Comparison of ENCODE assay signal across 18 cellular contexts in the genomic region with DNA sequence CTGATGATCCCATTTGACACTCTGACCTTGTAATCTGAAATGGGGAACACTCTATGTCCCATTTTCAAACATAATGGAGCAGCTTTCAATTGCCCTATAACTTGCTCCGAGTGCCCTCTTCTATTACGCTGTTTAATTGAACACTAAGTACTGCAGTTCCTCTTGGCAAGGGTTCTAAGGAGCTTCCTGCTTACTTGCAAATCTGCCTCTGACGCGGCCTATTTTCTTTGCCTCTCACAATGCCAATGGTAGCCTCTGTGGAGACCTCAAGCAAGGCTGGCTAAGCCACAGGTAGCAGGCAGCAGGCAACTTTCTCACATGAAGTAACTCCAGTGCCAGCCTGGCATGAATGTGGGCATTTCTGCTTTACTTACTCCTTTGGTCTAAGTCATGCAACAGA.
DNase-seq lines count a peak whose midpoint lies in the region; ATAC-seq and TF ChIP-seq lines count a peak whose summit lies in the region.
"Had no signal": no experiment of that assay in that cellular context is flagged by ENCODE, and none has a peak within 500 bp of the region (broad histone marks: within the 10 kb centered on the region; RNA-seq: fewer than 3 reads in every experiment).

No MANE protein-coding gene starts in this region.

- no peaks in the 10 kb centered on the region for H3K9me3 ChIP-seq in CD4-positive, alpha-beta T cell (ENCODE audit: control insufficient read depth, low read length)
- H3K9me3 ChIP-seq: A549, BLaER1 had no signal

- H3K36me3 Mint-ChIP-seq in CD4-positive, alpha-beta T cell (ENCODE audit: low read depth), result no peaks in the 10 kb centered on the region
- H3K36me3 Mint-ChIP-seq: CD14-positive monocyte; CD8-positive, alpha-beta T cell had no signal

- ATAC-seq in CD4-positive, alpha-beta T cell (ENCODE audit: poor library complexity), result no peak
- ATAC-seq: A549; CD8-positive, alpha-beta T cell; K562 had no signal

- POLR2A ChIA-PET in CD4-positive, alpha-beta T cell (lab: Charles Lee), result no interaction called here

- no peak for TF ChIP-seq CTCF in CD4-positive, alpha-beta T cell (IDR thresholded peaks at IDR 0.05)

- no peak overlapping the region for H3K27ac Mint-ChIP-seq in CD4-positive, alpha-beta T cell
- H3K27ac Mint-ChIP-seq: CD14-positive monocyte; CD8-positive, alpha-beta T cell had no signal

- CTCF ChIA-PET in CD4-positive, alpha-beta T cell (lab: Charles Lee), result no interaction called here

- no peaks in the 10 kb centered on the region for H3K27me3 ChIP-seq in CD4-positive, alpha-beta T cell (ENCODE audit: control insufficient read depth, insufficient read depth, low read length)
- H3K27me3 ChIP-seq: BLaER1 had no signal

- H3K4me1 Mint-ChIP-seq in CD4-positive, alpha-beta T cell (ENCODE audit: low read depth), result no peaks in the 10 kb centered on the region
- H3K4me1 Mint-ChIP-seq: CD14-positive monocyte had no signal

- H3K9me3 Mint-ChIP-seq in CD4-positive, alpha-beta T cell, result peaks cover 1% of the 10 kb centered on the region
- H3K9me3 Mint-ChIP-seq: CD8-positive, alpha-beta T cell had no signal

- intact Hi-C loops in CD4-positive, alpha-beta T cell (cut with DNase I, micrococcal nuclease), result no loop called here

- peak; percentile 22 for DNase-seq in NCI-H1436 (lab: John Stamatoyannopoulos, UW)
- no peak for DNase-seq in NCI-H1436 treated with DMSO at 0.1 percent for 48 hours (lab: John Stamatoyannopoulos, UW)
- DNase-seq in M059J (ENCODE audit: low read depth), result peak; percentile 14
- DNase-seq in NCI-H82 treated with DMSO at 0.1 percent for 48 hours (lab: John Stamatoyannopoulos, UW; ENCODE audit: unreplicated experiment), result peak; percentile 12
- peak; percentile 15 for DNase-seq in dermis blood vessel endothelial cell
- no peak for DNase-seq in NCI-H1048 (lab: John Stamatoyannopoulos, UW)
- no peak for DNase-seq in D341Med (ENCODE audit: low spot score)
- no peak for DNase-seq in CD4-positive, alpha-beta T cell
- DNase-seq: CD8-positive, alpha-beta T cell; EL; HCEC 1CT; IMR-90 had no signal

- H3K27ac ChIP-seq in CD4-positive, alpha-beta T cell (ENCODE audit: low read depth, low read length), result no peak overlapping the region
- H3K27ac ChIP-seq: 22Rv1, A549, BLaER1, GM23248 had no signal

- no peaks in the 10 kb centered on the region for H3K27me3 Mint-ChIP-seq in CD4-positive, alpha-beta T cell

- H3K4me3 Mint-ChIP-seq in CD4-positive, alpha-beta T cell, result no peak overlapping the region
- H3K4me3 Mint-ChIP-seq: CD14-positive monocyte; CD8-positive, alpha-beta T cell had no signal

Comparison
In these comparisons a context has a peak if more than half of its experiments do, and no peak if none do; other contexts are left out.
1. DNase-seq: peak in NCI-H1436 (single experiment), M059J (single experiment), NCI-H82 treated with DMSO at 0.1 percent for 48 hours (single experiment) and dermis blood vessel endothelial cell (single experiment); none in NCI-H1436 treated with DMSO at 0.1 percent for 48 hours (single experiment), NCI-H1048 (single experiment), D341Med (single experiment) and CD4-positive, alpha-beta T cell (0 of 10).